In the genomic region with DNA sequence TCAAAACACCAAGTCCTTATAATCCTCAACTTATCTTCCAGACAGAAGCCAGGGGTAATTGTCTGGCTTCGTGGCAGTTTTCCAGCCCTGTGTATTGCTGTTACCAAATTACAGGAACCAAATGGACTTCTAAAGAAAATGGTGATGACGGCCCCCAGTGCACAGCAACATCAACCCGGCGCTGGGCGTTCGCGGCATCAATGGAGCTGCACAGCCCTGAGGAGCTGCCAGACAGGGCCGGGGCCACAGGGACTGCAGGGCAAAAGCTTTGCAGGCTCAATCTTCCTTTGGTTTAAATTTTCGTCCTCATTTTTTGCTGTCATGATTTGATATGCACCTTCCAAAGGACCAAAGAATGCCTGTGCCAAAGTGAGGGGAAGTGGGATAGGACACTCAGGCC, we compare ENCODE assay signal across 1 cellular context.
TF ChIP-seq lines count a peak whose summit lies in the region.

No MANE protein-coding gene starts in this region.

TF ChIP-seq in GM23338, 12 proteins besides CTCF, POLR2A, EP300 and RAD21 (continued from another document):
- TF ChIP-seq, protein P1, sequence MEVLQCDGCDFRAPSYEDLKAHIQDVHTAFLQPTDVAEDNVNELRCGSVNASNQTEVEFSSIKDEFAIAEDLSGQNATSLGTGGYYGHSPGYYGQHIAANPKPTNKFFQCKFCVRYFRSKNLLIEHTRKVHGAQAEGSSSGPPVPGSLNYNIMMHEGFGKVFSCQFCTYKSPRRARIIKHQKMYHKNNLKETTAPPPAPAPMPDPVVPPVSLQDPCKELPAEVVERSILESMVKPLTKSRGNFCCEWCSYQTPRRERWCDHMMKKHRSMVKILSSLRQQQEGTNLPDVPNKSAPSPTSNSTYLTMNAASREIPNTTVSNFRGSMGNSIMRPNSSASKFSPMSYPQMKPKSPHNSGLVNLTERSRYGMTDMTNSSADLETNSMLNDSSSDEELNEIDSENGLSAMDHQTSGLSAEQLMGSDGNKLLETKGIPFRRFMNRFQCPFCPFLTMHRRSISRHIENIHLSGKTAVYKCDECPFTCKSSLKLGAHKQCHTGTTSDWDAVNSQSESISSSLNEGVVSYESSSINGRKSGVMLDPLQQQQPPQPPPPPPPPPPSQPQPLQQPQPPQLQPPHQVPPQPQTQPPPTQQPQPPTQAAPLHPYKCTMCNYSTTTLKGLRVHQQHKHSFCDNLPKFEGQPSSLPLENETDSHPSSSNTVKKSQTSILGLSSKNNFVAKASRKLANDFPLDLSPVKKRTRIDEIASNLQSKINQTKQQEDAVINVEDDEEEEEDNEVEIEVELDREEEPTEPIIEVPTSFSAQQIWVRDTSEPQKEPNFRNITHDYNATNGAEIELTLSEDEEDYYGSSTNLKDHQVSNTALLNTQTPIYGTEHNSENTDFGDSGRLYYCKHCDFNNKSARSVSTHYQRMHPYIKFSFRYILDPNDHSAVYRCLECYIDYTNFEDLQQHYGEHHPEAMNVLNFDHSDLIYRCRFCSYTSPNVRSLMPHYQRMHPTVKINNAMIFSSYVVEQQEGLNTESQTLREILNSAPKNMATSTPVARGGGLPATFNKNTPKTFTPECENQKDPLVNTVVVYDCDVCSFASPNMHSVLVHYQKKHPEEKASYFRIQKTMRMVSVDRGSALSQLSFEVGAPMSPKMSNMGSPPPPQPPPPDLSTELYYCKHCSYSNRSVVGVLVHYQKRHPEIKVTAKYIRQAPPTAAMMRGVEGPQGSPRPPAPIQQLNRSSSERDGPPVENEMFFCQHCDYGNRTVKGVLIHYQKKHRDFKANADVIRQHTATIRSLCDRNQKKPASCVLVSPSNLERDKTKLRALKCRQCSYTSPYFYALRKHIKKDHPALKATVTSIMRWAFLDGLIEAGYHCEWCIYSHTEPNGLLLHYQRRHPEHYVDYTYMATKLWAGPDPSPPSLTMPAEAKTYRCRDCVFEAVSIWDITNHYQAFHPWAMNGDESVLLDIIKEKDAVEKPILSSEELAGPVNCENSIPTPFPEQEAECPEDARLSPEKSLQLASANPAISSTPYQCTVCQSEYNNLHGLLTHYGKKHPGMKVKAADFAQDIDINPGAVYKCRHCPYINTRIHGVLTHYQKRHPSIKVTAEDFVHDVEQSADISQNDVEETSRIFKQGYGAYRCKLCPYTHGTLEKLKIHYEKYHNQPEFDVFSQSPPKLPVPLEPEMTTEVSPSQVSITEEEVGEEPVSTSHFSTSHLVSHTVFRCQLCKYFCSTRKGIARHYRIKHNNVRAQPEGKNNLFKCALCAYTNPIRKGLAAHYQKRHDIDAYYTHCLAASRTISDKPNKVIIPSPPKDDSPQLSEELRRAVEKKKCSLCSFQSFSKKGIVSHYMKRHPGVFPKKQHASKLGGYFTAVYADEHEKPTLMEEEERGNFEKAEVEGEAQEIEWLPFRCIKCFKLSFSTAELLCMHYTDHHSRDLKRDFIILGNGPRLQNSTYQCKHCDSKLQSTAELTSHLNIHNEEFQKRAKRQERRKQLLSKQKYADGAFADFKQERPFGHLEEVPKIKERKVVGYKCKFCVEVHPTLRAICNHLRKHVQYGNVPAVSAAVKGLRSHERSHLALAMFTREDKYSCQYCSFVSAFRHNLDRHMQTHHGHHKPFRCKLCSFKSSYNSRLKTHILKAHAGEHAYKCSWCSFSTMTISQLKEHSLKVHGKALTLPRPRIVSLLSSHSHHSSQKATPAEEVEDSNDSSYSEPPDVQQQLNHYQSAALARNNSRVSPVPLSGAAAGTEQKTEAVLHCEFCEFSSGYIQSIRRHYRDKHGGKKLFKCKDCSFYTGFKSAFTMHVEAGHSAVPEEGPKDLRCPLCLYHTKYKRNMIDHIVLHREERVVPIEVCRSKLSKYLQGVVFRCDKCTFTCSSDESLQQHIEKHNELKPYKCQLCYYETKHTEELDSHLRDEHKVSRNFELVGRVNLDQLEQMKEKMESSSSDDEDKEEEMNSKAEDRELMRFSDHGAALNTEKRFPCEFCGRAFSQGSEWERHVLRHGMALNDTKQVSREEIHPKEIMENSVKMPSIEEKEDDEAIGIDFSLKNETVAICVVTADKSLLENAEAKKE (CRISPR knock-in tag; IDR thresholded peaks at IDR 0.05), result no peak
- TF ChIP-seq, protein P2, sequence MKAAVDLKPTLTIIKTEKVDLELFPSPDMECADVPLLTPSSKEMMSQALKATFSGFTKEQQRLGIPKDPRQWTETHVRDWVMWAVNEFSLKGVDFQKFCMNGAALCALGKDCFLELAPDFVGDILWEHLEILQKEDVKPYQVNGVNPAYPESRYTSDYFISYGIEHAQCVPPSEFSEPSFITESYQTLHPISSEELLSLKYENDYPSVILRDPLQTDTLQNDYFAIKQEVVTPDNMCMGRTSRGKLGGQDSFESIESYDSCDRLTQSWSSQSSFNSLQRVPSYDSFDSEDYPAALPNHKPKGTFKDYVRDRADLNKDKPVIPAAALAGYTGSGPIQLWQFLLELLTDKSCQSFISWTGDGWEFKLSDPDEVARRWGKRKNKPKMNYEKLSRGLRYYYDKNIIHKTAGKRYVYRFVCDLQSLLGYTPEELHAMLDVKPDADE (IDR thresholded peaks at IDR 0.05), result no peak
- TF ChIP-seq CREB1 (CRISPR knock-in tag; IDR thresholded peaks at IDR 0.05; ENCODE audit: low read depth), result no peak
- no peak for TF ChIP-seq JUNB (IDR thresholded peaks at IDR 0.05; ENCODE audit: unreplicated experiment)
- TF ChIP-seq POLR2AphosphoS5 (IDR thresholded peaks at IDR 0.05; ENCODE audit: low read depth), result no peak
